16 cellular contexts compared by ENCODE assay signal in genomic region chr12:38411947-38412346, GRCh38.
DNase-seq lines count a peak whose midpoint lies in the region; ATAC-seq, FAIRE-seq and TF ChIP-seq lines count a peak whose summit lies in the region.
"Had no signal": no experiment of that assay in that cellular context is flagged by ENCODE, and none has a peak within 500 bp of the region (broad histone marks: within the 10 kb centered on the region; RNA-seq: fewer than 3 reads in every experiment).

No MANE protein-coding gene starts in this region.

- DNase-seq in HepG2 (ENCODE audit: low spot score) (no peak), right lobe of liver (no peak), NCI-H82 treated with DMSO at 0.1 percent for 48 hours (lab: John Stamatoyannopoulos, UW; ENCODE audit: unreplicated experiment) (peak; percentile 57), substantia nigra (lab: John Stamatoyannopoulos, UW) (no peak)
- DNase-seq in activated CD4-positive, alpha-beta T cell treated with anti-CD3 and anti-CD28 coated beads, Interleukin-2, amount 50 U/mL, for 1 hour: no peak
- DNase-seq: 8988T; CD4-positive, CD25-positive, alpha-beta regulatory T cell; CD8-positive, alpha-beta memory T cell; COR-L47; GOT3; H9 had no signal

- H3K9ac ChIP-seq in HepG2 (ENCODE audit: insufficient read depth, low read depth, low read length) (no peak overlapping the region), iPS-18a (ENCODE audit: low read length) (no peak overlapping the region)
- H3K9ac ChIP-seq: BLaER1 treated with 17β-estradiol and CSF1 and Interleukin-3, amounts not matched to agents 10 nM and 100 nM had no signal

- H2AFZ ChIP-seq in HepG2 (ENCODE audit: low read length): no peak overlapping the region

- no peak for TF ChIP-seq POLR2A in HepG2 (IDR thresholded peaks at IDR 0.05; ENCODE audit: insufficient read depth in 1 of 2, low read depth in 2 of 2, low read length in 2 of 2)
- TF ChIP-seq POLR2A in right lobe of liver (IDR thresholded peaks at IDR 0.05): no peak

- no peak for FAIRE-seq in HepG2 (lab: Jason Lieb, UNC)
- FAIRE-seq: G401.6, GM12891 had no signal

- ATAC-seq in HepG2: no peak
- no peak for ATAC-seq in right lobe of liver
- no peak for ATAC-seq in esophagus mucosa

- H3K79me2 ChIP-seq in HepG2 (ENCODE audit: insufficient read depth, low read length): no peaks in the 10 kb centered on the region

- CTCF ChIA-PET in HepG2 (lab: Yijun Ruan, JAX; ENCODE audit: low intra/inter-chr PET ratio, low total read pairs): no interaction called here

- no peak for TF ChIP-seq CTCF in HepG2 (CRISPR knock-in tag; IDR thresholded peaks at IDR 0.05)
- TF ChIP-seq CTCF in right lobe of liver (IDR thresholded peaks at IDR 0.05): no peak

- H3K36me3 ChIP-seq in HepG2 (replicated peaks in 1 of 2; ENCODE audit: control insufficient read depth in 1 of 2, insufficient read depth in 2 of 2, low read length in 2 of 2) (no peaks in the 10 kb centered on the region), right lobe of liver (no peaks in the 10 kb centered on the region), iPS-18a (ENCODE audit: control insufficient read depth, low read depth, low read length) (no peaks in the 10 kb centered on the region)
- H3K36me3 ChIP-seq: BLaER1 treated with 17β-estradiol and CSF1 and Interleukin-3, amounts not matched to agents 10 nM and 100 nM had no signal

- H3K9me3 ChIP-seq in HepG2 (ENCODE audit: low read length) (no peaks in the 10 kb centered on the region), right lobe of liver (no peaks in the 10 kb centered on the region), iPS-18a (ENCODE audit: control insufficient read depth, low read depth, low read length) (no peaks in the 10 kb centered on the region)
- H3K9me3 ChIP-seq: BLaER1 treated with 17β-estradiol and CSF1 and Interleukin-3, amounts not matched to agents 10 nM and 100 nM had no signal

- no peak overlapping the region for H3K4me3 ChIP-seq in HepG2 (replicated peaks in 1 of 3; ENCODE audit: insufficient read depth in 1 of 3, low read depth in 2 of 3, low read length in 3 of 3)
- H3K4me3 ChIP-seq in right lobe of liver: no peak overlapping the region
- peak overlapping the region; percentile 7 for H3K4me3 ChIP-seq in iPS-18a (ENCODE audit: low read length)
- H3K4me3 ChIP-seq: BLaER1 treated with 17β-estradiol and CSF1 and Interleukin-3, amounts not matched to agents 10 nM and 100 nM had no signal

- H3K27me3 ChIP-seq in HepG2 (ENCODE audit: control insufficient read depth in 1 of 2, insufficient read depth in 2 of 2, low read length in 2 of 2) (no peaks in the 10 kb centered on the region), right lobe of liver (no peaks in the 10 kb centered on the region), iPS-18a (ENCODE audit: control insufficient read depth, insufficient read depth, low read length) (no peaks in the 10 kb centered on the region)
- H3K27me3 ChIP-seq: BLaER1 treated with 17β-estradiol and CSF1 and Interleukin-3, amounts not matched to agents 10 nM and 100 nM had no signal

- TF ChIP-seq EP300 in HepG2 (IDR thresholded peaks at IDR 0.05; ENCODE audit: low read depth in 2 of 2, low read length in 2 of 2) (no peak), HepG2 (CRISPR knock-in tag; IDR thresholded peaks at IDR 0.05; ENCODE audit: borderline replicate concordance) (no peak)

- POLR2A ChIA-PET in HepG2 (lab: Yijun Ruan, JAX): no interaction called here

- H4K20me1 ChIP-seq in HepG2 (ENCODE audit: insufficient read depth, low read length): no peaks in the 10 kb centered on the region
- H4K20me1 ChIP-seq: BLaER1 treated with 17β-estradiol and CSF1 and Interleukin-3, amounts not matched to agents 10 nM and 100 nM had no signal

- H3K4me2 ChIP-seq in HepG2 (ENCODE audit: low read depth, low read length): no peak overlapping the region

- in situ Hi-C loops in HepG2 (cut with HindIII; ENCODE audit: extremely low pct_ligation_motif_present, low pct_unique_long_range_greater_than_20kb): no loop called here

- no peak for TF ChIP-seq RAD21 in HepG2 (CRISPR knock-in tag; IDR thresholded peaks at IDR 0.05)

- no TSS peak for BruUV-seq in HepG2 (replicated peaks; lab: Mats Ljungman, UMichigan)

- no peaks in the 10 kb centered on the region for H3K4me1 ChIP-seq in HepG2 (ENCODE audit: insufficient read depth, low read length)
- no peaks in the 10 kb centered on the region for H3K4me1 ChIP-seq in right lobe of liver
- H3K4me1 ChIP-seq in iPS-18a (ENCODE audit: control insufficient read depth, low read depth, low read length): peaks cover 24% of the 10 kb centered on the region

- H3K27ac ChIP-seq in HepG2 (ENCODE audit: extremely low read length, insufficient read depth, low read length): no peak overlapping the region
- no peak overlapping the region for H3K27ac ChIP-seq in right lobe of liver
- no peak overlapping the region for H3K27ac ChIP-seq in iPS-18a (ENCODE audit: low read length)
- no peak overlapping the region for H3K27ac ChIP-seq in substantia nigra (ENCODE audit: low read depth, low read length, poor library complexity, severe bottlenecking)
- H3K27ac ChIP-seq: BLaER1 treated with 17β-estradiol and CSF1 and Interleukin-3, amounts not matched to agents 10 nM and 100 nM had no signal

- intact Hi-C loops in HepG2 (cut with micrococcal nuclease; ENCODE audit: unreplicated experiment): no loop called here
- intact Hi-C loops in right lobe of liver (cut with DNase I): no loop called here

TF ChIP-seq in HepG2, 621 proteins besides CTCF, POLR2A, EP300 and RAD21:
- no peak for TF ChIP-seq KAT7 (CRISPR knock-in tag; IDR thresholded peaks at IDR 0.05; ENCODE audit: borderline replicate concordance)
- TF ChIP-seq MAFK (conservative IDR thresholded peaks at IDR 0.05 in 1 of 2, IDR thresholded peaks at IDR 0.05 in 1 of 2; ENCODE audit: low read length in 2 of 2): peak; percentile 89 to 95
- TF ChIP-seq MAFF (IDR thresholded peaks at IDR 0.05; ENCODE audit: low read depth, low read length): peak; percentile 94
